Comparison of ENCODE assay signal across 8 cellular contexts in genomic region chr12:85923767-85924331, GRCh38. TPM values are rescaled to one million over a fixed set of nuclear protein-coding genes. Genes with fewer than 3 reads are reported as not detected.
DNase-seq lines count a peak whose midpoint lies in the region; ATAC-seq and TF ChIP-seq lines count a peak whose summit lies in the region.

No MANE protein-coding gene starts in this region.

- H3K36me3 ChIP-seq in heart left ventricle (no peaks in the 10 kb centered on the region), endodermal cell (ENCODE audit: control insufficient read depth, insufficient read depth, low read length) (no peaks in the 10 kb centered on the region)

- H3K9me3 ChIP-seq in heart left ventricle (no peaks in the 10 kb centered on the region), endodermal cell (ENCODE audit: control insufficient read depth, low read length) (peaks cover 21% of the 10 kb centered on the region)

- H3K27me3 ChIP-seq in heart left ventricle: no peaks in the 10 kb centered on the region
- no peaks in the 10 kb centered on the region for H3K27me3 ChIP-seq in endodermal cell (ENCODE audit: control insufficient read depth, insufficient read depth, low read length, poor library complexity, severe bottlenecking)

- H3K4me1 ChIP-seq in heart left ventricle: no peaks in the 10 kb centered on the region
- H3K4me1 ChIP-seq in endodermal cell (ENCODE audit: control insufficient read depth, insufficient read depth, low read length): no peaks in the 10 kb centered on the region

- peaks cover 19% of the 10 kb centered on the region for H3K9me3 Mint-ChIP-seq in endodermal cell
- no peaks in the 10 kb centered on the region for H3K9me3 Mint-ChIP-seq in activated naive CD8-positive, alpha-beta T cell treated with anti-CD3 and anti-CD28 coated beads for 36 hours

- H3K4me1 Mint-ChIP-seq in endodermal cell: no peaks in the 10 kb centered on the region
- no peaks in the 10 kb centered on the region for H3K4me1 Mint-ChIP-seq in activated naive CD8-positive, alpha-beta T cell treated with anti-CD3 and anti-CD28 coated beads for 36 hours

- H3K4me3 Mint-ChIP-seq in endodermal cell: no peak overlapping the region
- H3K4me3 Mint-ChIP-seq in activated naive CD8-positive, alpha-beta T cell treated with anti-CD3 and anti-CD28 coated beads for 36 hours: no peak overlapping the region

- H3K36me3 Mint-ChIP-seq in endodermal cell (ENCODE audit: low read depth): peaks cover 8% of the 10 kb centered on the region
- no peaks in the 10 kb centered on the region for H3K36me3 Mint-ChIP-seq in activated naive CD8-positive, alpha-beta T cell treated with anti-CD3 and anti-CD28 coated beads for 36 hours

- DNase-seq in heart left ventricle: no peak
- no peak for DNase-seq in Right ventricle myocardium superior
- DNase-seq in NCI-H345 treated with DMSO at 0.1 percent for 48 hours (lab: John Stamatoyannopoulos, UW; ENCODE audit: unreplicated experiment): peak; percentile 6
- no peak for DNase-seq in endodermal cell
- peak; percentile 3 for DNase-seq in retinal pigment epithelial cell (ENCODE audit: low read depth)
- DNase-seq in ecto neural progenitor cell (ENCODE audit: low spot score): no peak
- no peak for DNase-seq in activated naive CD8-positive, alpha-beta T cell treated with anti-CD3 and anti-CD28 coated beads for 36 hours
- no peak for DNase-seq in NCI-H2107 (lab: John Stamatoyannopoulos, UW)

- no peak overlapping the region for H3K9ac ChIP-seq in endodermal cell (ENCODE audit: extremely low read depth, low read length, poor library complexity, severe bottlenecking)

- WGBS in heart left ventricle, 4 donors: 75 to 89% (median 80%) methylated on average over 1 of the region's 1 CpG
- no CpG with 5 or more reads among the region's 1 CpG for WGBS in endodermal cell (ENCODE audit: insufficient coverage in 1 of 2, insufficient read length in 1 of 2), 2 experiments

- no peak overlapping the region for H3K27ac Mint-ChIP-seq in endodermal cell
- H3K27ac Mint-ChIP-seq in activated naive CD8-positive, alpha-beta T cell treated with anti-CD3 and anti-CD28 coated beads for 36 hours: no peak overlapping the region

- intact Hi-C loops in heart left ventricle (cut with DNase I) (loop anchor here in 7 of 10 donors (2.0 to 10.0 kb wide), 5 partner anchors 452 to 1923 kb away; no protein-coding TSS in a partner anchor), Right ventricle myocardium superior (cut with DNase I) (loop anchor here (5.0 kb wide), 1 partner anchor 457 kb away; no protein-coding TSS in a partner anchor)

- no peak for ATAC-seq in heart left ventricle
- ATAC-seq in Right ventricle myocardium superior (ENCODE audit: poor library complexity): no peak

- no peak overlapping the region for H3K27ac ChIP-seq in heart left ventricle
- no peak overlapping the region for H3K27ac ChIP-seq in endodermal cell (ENCODE audit: low read depth, low read length)

- no peak for TF ChIP-seq POLR2A in heart left ventricle (IDR thresholded peaks at IDR 0.05)

- H3K4me3 ChIP-seq in heart left ventricle: no peak overlapping the region
- H3K4me3 ChIP-seq in endodermal cell (ENCODE audit: low read length): no peak overlapping the region
- H3K4me3 ChIP-seq in retinal pigment epithelial cell (ENCODE audit: low read length): no peak overlapping the region

- peak; percentile 39 to 73 (median 58) for TF ChIP-seq CTCF in heart left ventricle (IDR thresholded peaks at IDR 0.05)
- peak; percentile 89 for TF ChIP-seq CTCF in endodermal cell (conservative IDR thresholded peaks at IDR 0.05)
- peak; percentile 58 for TF ChIP-seq CTCF in retinal pigment epithelial cell (conservative IDR thresholded peaks at IDR 0.05; ENCODE audit: low read depth, low read length)

- H3K27me3 Mint-ChIP-seq in endodermal cell (ENCODE audit: insufficient read depth): no peaks in the 10 kb centered on the region
- H3K27me3 Mint-ChIP-seq in activated naive CD8-positive, alpha-beta T cell treated with anti-CD3 and anti-CD28 coated beads for 36 hours: no peaks in the 10 kb centered on the region

RNA-seq across cellular contexts. Expression of gene NTS, which starts 49.8 kb away (rescaled TPM):
- under 1 TPM in 3 of 9 donors, not detected in 6; 0.24 to 0.79 (median 0.68) TPM for total RNA-seq in heart left ventricle
- polyA plus RNA-seq in heart left ventricle: under 1 TPM in 1 of 2 donors, not detected in 1; 0.07 TPM
- not detected for total RNA-seq in Right ventricle myocardium superior
- total RNA-seq in endodermal cell: 1 to 10 TPM; 2.6 to 3.4 TPM
- 31.4 TPM for polyA plus RNA-seq in endodermal cell (2013, experiment 1 of 2)
- polyA plus RNA-seq in endodermal cell (2013, experiment 2 of 2): 22.9 TPM
- not detected for total RNA-seq in activated naive CD8-positive, alpha-beta T cell treated with anti-CD3 and anti-CD28 coated beads for 36 hours

Comparison
In these comparisons a context has a peak if more than half of its experiments do, and no peak if none do; other contexts are left out.
1. DNase-seq: peak in NCI-H345 treated with DMSO at 0.1 percent for 48 hours (single experiment) and retinal pigment epithelial cell (single experiment); none in heart left ventricle (0 of 5), Right ventricle myocardium superior (single experiment), endodermal cell (single experiment), ecto neural progenitor cell (single experiment), activated naive CD8-positive, alpha-beta T cell treated with anti-CD3 and anti-CD28 coated beads for 36 hours (single experiment) and NCI-H2107 (single experiment).
2. Peak in every context shown above with its lines, with median percentiles within 50 percentile points of each other: CTCF ChIP-seq.